In the genomic region with DNA sequence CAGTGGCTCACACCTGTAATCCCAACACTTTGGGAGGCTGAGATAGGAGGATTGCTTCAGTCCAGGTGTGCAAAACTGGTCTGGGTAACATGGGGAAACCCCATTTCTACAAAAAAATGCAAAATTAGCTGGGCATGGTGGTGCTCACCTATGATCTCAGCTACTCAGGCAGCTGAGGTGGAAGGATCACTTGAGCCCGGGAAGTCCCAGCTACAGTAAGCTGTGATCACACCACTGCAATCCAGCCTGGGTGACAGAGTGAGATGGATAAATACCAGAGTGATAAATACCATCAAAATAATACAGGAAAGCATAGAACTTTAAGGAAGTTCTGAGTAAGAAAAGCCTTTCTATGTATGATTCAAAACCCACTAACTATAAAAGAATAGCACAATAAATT, we compare ENCODE assay signal across 11 cellular contexts. TPM values are rescaled to one million over a fixed set of nuclear protein-coding genes. Genes with fewer than 3 reads are reported as not detected.
DNase-seq lines count a peak whose midpoint lies in the region; ATAC-seq and TF ChIP-seq lines count a peak whose summit lies in the region.
"Had no signal": no experiment of that assay in that cellular context is flagged by ENCODE, and none has a peak within 500 bp of the region (broad histone marks: within the 10 kb centered on the region; RNA-seq: fewer than 3 reads in every experiment).

No MANE protein-coding gene starts in this region.

- H3K4me1 Mint-ChIP-seq in CD8-positive, alpha-beta T cell (ENCODE audit: low read depth), result peaks cover 32% of the 10 kb centered on the region
- H3K4me1 Mint-ChIP-seq in osteocyte (ENCODE audit: unreplicated experiment), result peaks cover 17% of the 10 kb centered on the region

- H3K4me3 ChIP-seq in CD8-positive, alpha-beta T cell (ENCODE audit: low read depth, low read length), result no peak overlapping the region

- peaks cover 28% of the 10 kb centered on the region for H3K36me3 Mint-ChIP-seq in CD8-positive, alpha-beta T cell
- no peaks in the 10 kb centered on the region for H3K36me3 Mint-ChIP-seq in osteocyte (ENCODE audit: unreplicated experiment)

- H3K9me3 ChIP-seq in CD8-positive, alpha-beta T cell (ENCODE audit: low read length), result peaks cover 8% of the 10 kb centered on the region

- no peaks in the 10 kb centered on the region for H3K27me3 ChIP-seq in CD8-positive, alpha-beta T cell (ENCODE audit: insufficient read depth, low read length)

- CTCF ChIA-PET in CD8-positive, alpha-beta T cell (lab: Charles Lee), result no interaction called here

- no peak overlapping the region for H3K4me3 Mint-ChIP-seq in CD8-positive, alpha-beta T cell
- no peak overlapping the region for H3K4me3 Mint-ChIP-seq in osteocyte (ENCODE audit: unreplicated experiment)

- POLR2A ChIA-PET in CD8-positive, alpha-beta T cell (lab: Charles Lee), result interaction anchor here (1.2 kb wide), 1 partner anchor 13 kb away, joined by 4 read pairs; no protein-coding TSS in a partner anchor

- peak; percentile 40 for ATAC-seq in CD8-positive, alpha-beta T cell
- peak; percentile 92 for ATAC-seq in GM18868 (IDR thresholded peaks at IDR 0.05; ENCODE audit: unreplicated experiment)
- ATAC-seq in HG03457 (IDR thresholded peaks at IDR 0.05; ENCODE audit: unreplicated experiment), result peak; percentile 54

- H3K27me3 Mint-ChIP-seq in CD8-positive, alpha-beta T cell (ENCODE audit: low read depth), result no peaks in the 10 kb centered on the region
- no peaks in the 10 kb centered on the region for H3K27me3 Mint-ChIP-seq in osteocyte (ENCODE audit: unreplicated experiment)

- no peak overlapping the region for H3K27ac ChIP-seq in CD8-positive, alpha-beta T cell (ENCODE audit: low read depth, low read length)
- H3K27ac ChIP-seq in epithelial cell of prostate, result peak overlapping the region; percentile 60

- no peaks in the 10 kb centered on the region for H3K36me3 ChIP-seq in CD8-positive, alpha-beta T cell (ENCODE audit: insufficient read depth, low read length)

- no peak for TF ChIP-seq CTCF in CD8-positive, alpha-beta T cell (IDR thresholded peaks at IDR 0.05)
- no peak for TF ChIP-seq CTCF in osteocyte (IDR thresholded peaks at IDR 0.05)

- DNase-seq in CD8-positive, alpha-beta T cell, result no peak
- DNase-seq in epithelial cell of prostate (ENCODE audit: low read depth, low spot score) (peak; percentile 22), osteocyte (ENCODE audit: extremely low spot score, unreplicated experiment) (no peak), AG20443 (ENCODE audit: low spot score) (no peak), NOMO-1 treated with DMSO at 0.1 percent for 48 hours (lab: John Stamatoyannopoulos, UW; ENCODE audit: unreplicated experiment) (no peak), NCI-H2029 (lab: John Stamatoyannopoulos, UW) (no peak)
- DNase-seq: Caco-2; effector CD4-positive, alpha-beta T cell; NCI-H524 treated with DMSO at 0.1 percent for 48 hours had no signal

- intact Hi-C loops in CD8-positive, alpha-beta T cell (cut with DNase I, micrococcal nuclease), result no loop called here

- H3K9me3 Mint-ChIP-seq in CD8-positive, alpha-beta T cell, result peaks cover 12% of the 10 kb centered on the region
- no peaks in the 10 kb centered on the region for H3K9me3 Mint-ChIP-seq in osteocyte (ENCODE audit: unreplicated experiment)

- H3K27ac Mint-ChIP-seq in CD8-positive, alpha-beta T cell, result no peak overlapping the region
- no peak overlapping the region for H3K27ac Mint-ChIP-seq in osteocyte (ENCODE audit: unreplicated experiment)

- H3K4me1 ChIP-seq in CD8-positive, alpha-beta T cell (ENCODE audit: insufficient read depth, low read length), result no peaks in the 10 kb centered on the region
- H3K4me1 ChIP-seq: Caco-2 had no signal

RNA-seq across cellular contexts. Expression of gene LRBA, which starts 52.8 kb away (rescaled TPM):
- total RNA-seq in CD8-positive, alpha-beta T cell, result 10 to 100 TPM; 45.3 to 47.6 TPM
- 40.8 and 41.4 TPM in 2 replicates for total RNA-seq in osteocyte

Comparison
In these comparisons a context has a peak if more than half of its experiments do, and no peak if none do; other contexts are left out.
1. ATAC-seq: peak in every context shown above with its lines; median percentile 92 in GM18868; 54 in HG03457; 40 in CD8-positive, alpha-beta T cell.